In the genomic region with DNA sequence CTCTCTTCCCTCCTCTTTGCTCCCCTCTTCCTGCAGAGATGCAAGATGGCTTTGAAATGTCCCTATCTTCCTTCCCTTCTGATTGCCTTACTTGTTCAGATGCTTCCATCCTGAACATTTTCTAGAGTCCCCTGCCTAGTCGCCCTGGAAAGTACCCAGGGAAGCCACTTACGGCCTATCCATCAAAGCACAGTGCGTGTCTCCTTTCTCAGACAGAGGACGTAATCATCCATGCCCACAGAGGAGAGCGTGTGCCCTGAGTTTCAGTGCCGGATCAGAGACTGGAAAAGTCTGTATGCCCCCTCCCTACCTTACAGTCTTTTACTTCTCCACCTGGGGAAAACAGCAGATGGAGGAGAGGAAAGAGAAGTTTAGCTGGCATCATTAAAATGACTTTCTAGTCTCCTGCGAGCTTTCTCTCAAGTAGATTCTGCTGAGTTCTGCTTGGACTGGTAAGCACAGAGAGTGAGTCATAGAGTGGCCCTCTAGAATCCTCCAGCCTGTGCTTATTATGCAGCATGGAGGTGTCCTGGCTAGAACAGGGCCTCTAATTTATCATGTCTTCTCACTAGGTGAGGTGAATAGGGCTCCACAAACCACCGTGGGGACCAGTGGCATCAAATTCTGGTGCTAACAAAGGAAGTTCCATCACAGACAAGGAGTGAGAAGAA, we compare ENCODE assay signal across 17 cellular contexts.
DNase-seq lines count a peak whose midpoint lies in the region; ATAC-seq and TF ChIP-seq lines count a peak whose summit lies in the region.
"Had no signal": no experiment of that assay in that cellular context is flagged by ENCODE, and none has a peak within 500 bp of the region (broad histone marks: within the 10 kb centered on the region; RNA-seq: fewer than 3 reads in every experiment).

No MANE protein-coding gene starts in this region.

- POLR2A ChIA-PET in HEK293T (lab: Yijun Ruan, JAX) = no interaction called here

- TF ChIP-seq POLR2A in adrenal gland (IDR thresholded peaks at IDR 0.05) = no peak

- H3K27me3 ChIP-seq in right atrium auricular region (no peaks in the 10 kb centered on the region), left ventricle myocardium inferior (ENCODE audit: low read depth) (no peaks in the 10 kb centered on the region), adrenal gland (no peaks in the 10 kb centered on the region), foreskin keratinocyte (no peaks in the 10 kb centered on the region), H7 (ENCODE audit: control insufficient read depth, insufficient read depth, low read length) (no peaks in the 10 kb centered on the region)
- H3K27me3 ChIP-seq: gastrocnemius medialis, vagina had no signal

- H3K27ac ChIP-seq in right atrium auricular region (peak overlapping the region; percentile 10 to 31), left ventricle myocardium inferior (replicated peaks) (no peak overlapping the region), adrenal gland (peak overlapping the region in 3 of 5 donors; percentile 6 to 41 (median 31)), foreskin keratinocyte (peak overlapping the region; percentile 96)
- H3K27ac ChIP-seq: gastrocnemius medialis, SK-N-MC, vagina had no signal

- no peaks in the 10 kb centered on the region for H3K36me3 ChIP-seq in right atrium auricular region
- no peaks in the 10 kb centered on the region for H3K36me3 ChIP-seq in left ventricle myocardium inferior
- no peaks in the 10 kb centered on the region for H3K36me3 ChIP-seq in adrenal gland (replicated peaks in 1 of 2)
- H3K36me3 ChIP-seq in H7 (replicated peaks; ENCODE audit: control insufficient read depth, insufficient read depth, low read length) = no peaks in the 10 kb centered on the region
- H3K36me3 ChIP-seq: gastrocnemius medialis, vagina had no signal

- no peaks in the 10 kb centered on the region for H3K9me3 ChIP-seq in right atrium auricular region
- H3K9me3 ChIP-seq in left ventricle myocardium inferior (replicated peaks) = no peaks in the 10 kb centered on the region
- H3K9me3 ChIP-seq in adrenal gland (replicated peaks in 1 of 3) = no peaks in the 10 kb centered on the region
- H3K9me3 ChIP-seq: gastrocnemius medialis, vagina had no signal

- CTCF ChIA-PET in HEK293T (lab: Yijun Ruan, JAX) = no interaction called here

- H3K4me3 ChIP-seq in right atrium auricular region (no peak overlapping the region), left ventricle myocardium inferior (no peak overlapping the region), adrenal gland (no peak overlapping the region), H7 (ENCODE audit: insufficient read depth, low read depth, low read length) (no peak overlapping the region)
- H3K4me3 ChIP-seq: gastrocnemius medialis, GM23338, SK-N-MC, smooth muscle cell, vagina had no signal

- WGBS in adrenal gland, 4 donors = 47 to 61% (median 54%) methylated on average over 8 of the region's 8 CpGs

- peak; percentile 13 for ATAC-seq in foreskin keratinocyte
- no peak for ATAC-seq in GM18868 (IDR thresholded peaks at IDR 0.05; ENCODE audit: unreplicated experiment)
- ATAC-seq: activated T-cell treated with anti-CD3 and anti-CD28 coated beads, Interleukin-2, amount 50 U/mL, for 72 hours; gastrocnemius medialis had no signal

- intact Hi-C loops in left ventricle myocardium inferior (cut with micrococcal nuclease) (no loop called here), adrenal gland (cut with DNase I) (no loop called here)

- H3K4me1 ChIP-seq in right atrium auricular region (peaks cover 0 to 76% of the 10 kb centered on the region in 2 donors), left ventricle myocardium inferior (peaks cover 82% of the 10 kb centered on the region), adrenal gland (replicated peaks in 1 of 2) (peaks cover 0 to 26% of the 10 kb centered on the region in 2 donors), foreskin keratinocyte (peaks cover 35% of the 10 kb centered on the region)

- no peak for DNase-seq in right atrium auricular region (ENCODE audit: low spot score)
- DNase-seq in left ventricle myocardium inferior = no peak
- DNase-seq in adrenal gland = peak in 2 of 7 donors; percentile 27 to 43
- DNase-seq in foreskin keratinocyte = peak in 1 of 2 donors; percentile 37
- DNase-seq in HEK293T (ENCODE audit: extremely low spot score) = no peak
- no peak for DNase-seq in H7
- DNase-seq in NCI-H526 treated with DMSO at 0.1 percent for 48 hours (lab: John Stamatoyannopoulos, UW) = no peak
- DNase-seq: activated T-cell treated with anti-CD3 and anti-CD28 coated beads, Interleukin-2, amount 50 U/mL, for 72 hours; gastrocnemius medialis; midbrain; NCI-H2171; stimulated activated CD4-positive, alpha-beta T cell treated with anti-CD3 and anti-CD28 coated beads, Interleukin-4, amount 100 ng/mL, for 4 hours had no signal

- no peak for TF ChIP-seq CTCF in right atrium auricular region (IDR thresholded peaks at IDR 0.05)
- TF ChIP-seq CTCF in left ventricle myocardium inferior (IDR thresholded peaks at IDR 0.05; ENCODE audit: borderline replicate concordance) = no peak
- TF ChIP-seq CTCF in adrenal gland (IDR thresholded peaks at IDR 0.05) = no peak
- no peak for TF ChIP-seq CTCF in foreskin keratinocyte (conservative IDR thresholded peaks at IDR 0.05)

TF ChIP-seq in HEK293T, 16 proteins besides CTCF, POLR2A, EP300 and RAD21:
- TF ChIP-seq L3MBTL2 (conservative IDR thresholded peaks at IDR 0.05) = no peak
